21 cellular contexts compared by ENCODE assay signal in the genomic region with DNA sequence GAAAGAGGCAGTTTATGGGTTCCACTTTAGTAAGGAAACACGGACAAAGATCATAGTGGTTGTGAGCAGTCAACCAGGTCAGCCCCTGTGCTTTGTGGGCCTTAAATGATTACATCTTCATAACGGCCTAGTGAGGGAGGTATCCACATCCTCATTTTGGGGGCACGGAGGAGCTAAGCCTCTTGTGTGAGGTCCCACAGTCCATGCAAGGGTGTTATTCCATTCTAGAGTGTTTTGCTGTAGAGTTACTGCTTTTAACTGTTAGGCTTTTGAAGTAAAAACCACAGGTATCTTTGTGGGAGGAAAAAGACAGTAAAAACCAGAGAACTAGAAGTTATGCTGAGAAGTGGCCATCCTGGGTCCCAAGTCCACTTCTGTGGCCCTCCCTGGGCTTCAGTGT. TPM values are rescaled to one million over a fixed set of nuclear protein-coding genes. Genes with fewer than 3 reads are reported as not detected.
DNase-seq lines count a peak whose midpoint lies in the region; ATAC-seq and TF ChIP-seq lines count a peak whose summit lies in the region.
"Had no signal": no experiment of that assay in that cellular context is flagged by ENCODE, and none has a peak within 500 bp of the region (broad histone marks: within the 10 kb centered on the region; RNA-seq: fewer than 3 reads in every experiment).

No MANE protein-coding gene starts in this region.

- peak; percentile 17 to 40 for ATAC-seq in activated naive CD4-positive, alpha-beta T cell treated with anti-CD3 and anti-CD28 coated beads, Interleukin-2, amount 50 U/mL, for 72 hours
- ATAC-seq in stimulated activated memory B cell treated with anti-CD40 and anti-IgM and Interleukin-4, amounts not matched to agents 10 μg/mL and 1 μg/mL and 100 μg/mL, for 72 hours, result peak; percentile 83
- ATAC-seq: A549 had no signal

- intact Hi-C loops in stomach (cut with DNase I; ENCODE audit: low total_unique reads), result no loop called here

- peak overlapping the region; percentile 38 for H3K4me3 Mint-ChIP-seq in activated CD4-positive, alpha-beta T cell treated with anti-CD3 and anti-CD28 coated beads, Interleukin-2, amount 10 ng/mL, durations not matched to agents 7 days and 5 days
- peak overlapping the region; percentile 6 for H3K4me3 Mint-ChIP-seq in stimulated activated memory B cell treated with anti-CD40 and anti-IgM and Interleukin-4, amounts not matched to agents 10 μg/mL and 1 μg/mL and 100 μg/mL, for 72 hours
- H3K4me3 Mint-ChIP-seq: HFFc6 had no signal

- POLR2A ChIA-PET in activated CD4-positive, alpha-beta T cell treated with anti-CD3 and anti-CD28 coated beads, Interleukin-2, amount 10 ng/mL, durations not matched to agents 7 days and 5 days (lab: Charles Lee), result no interaction called here

- no peaks in the 10 kb centered on the region for H3K9me3 ChIP-seq in stomach
- H3K9me3 ChIP-seq in suprapubic skin, result no peaks in the 10 kb centered on the region
- H3K9me3 ChIP-seq: A549, esophagus squamous epithelium, tibial artery had no signal

- H3K27me3 Mint-ChIP-seq in activated CD4-positive, alpha-beta T cell treated with anti-CD3 and anti-CD28 coated beads, Interleukin-2, amount 10 ng/mL, durations not matched to agents 7 days and 5 days, result no peaks in the 10 kb centered on the region
- no peaks in the 10 kb centered on the region for H3K27me3 Mint-ChIP-seq in stimulated activated memory B cell treated with anti-CD40 and anti-IgM and Interleukin-4, amounts not matched to agents 10 μg/mL and 1 μg/mL and 100 μg/mL, for 72 hours

- 77 to 82% (median 82%) methylated on average over 3 of the region's 3 CpGs for WGBS in stomach, 5 donors
- WGBS in suprapubic skin, result 72% methylated on average over 3 of the region's 3 CpGs

- CTCF ChIA-PET in activated CD4-positive, alpha-beta T cell treated with anti-CD3 and anti-CD28 coated beads, Interleukin-2, amount 10 ng/mL, durations not matched to agents 7 days and 5 days (lab: Charles Lee), result interaction anchor here (1.1 kb wide), 1 partner anchor 8 kb away, joined by 4 read pairs; no protein-coding TSS in a partner anchor

- H3K27ac Mint-ChIP-seq in activated CD4-positive, alpha-beta T cell treated with anti-CD3 and anti-CD28 coated beads, Interleukin-2, amount 10 ng/mL, durations not matched to agents 7 days and 5 days, result peak overlapping the region; percentile 16
- H3K27ac Mint-ChIP-seq in activated naive CD4-positive, alpha-beta T cell treated with anti-CD3 and anti-CD28 coated beads, Interleukin-2, amount 50 U/mL, for 72 hours, result peak overlapping the region; percentile 83 to 90
- peak overlapping the region; percentile 77 for H3K27ac Mint-ChIP-seq in stimulated activated memory B cell treated with anti-CD40 and anti-IgM and Interleukin-4, amounts not matched to agents 10 μg/mL and 1 μg/mL and 100 μg/mL, for 72 hours
- H3K27ac Mint-ChIP-seq: HFFc6 had no signal

- H3K9me3 Mint-ChIP-seq in activated CD4-positive, alpha-beta T cell treated with anti-CD3 and anti-CD28 coated beads, Interleukin-2, amount 10 ng/mL, durations not matched to agents 7 days and 5 days, result no peaks in the 10 kb centered on the region
- no peaks in the 10 kb centered on the region for H3K9me3 Mint-ChIP-seq in activated naive CD4-positive, alpha-beta T cell treated with anti-CD3 and anti-CD28 coated beads, Interleukin-2, amount 50 U/mL, for 72 hours
- H3K9me3 Mint-ChIP-seq in stimulated activated memory B cell treated with anti-CD40 and anti-IgM and Interleukin-4, amounts not matched to agents 10 μg/mL and 1 μg/mL and 100 μg/mL, for 72 hours, result no peaks in the 10 kb centered on the region

- TF ChIP-seq CTCF in GM20000 (IDR thresholded peaks at IDR 0.05; ENCODE audit: extremely low read depth, missing control alignments) (no peak), stomach (IDR thresholded peaks at IDR 0.05) (no peak), suprapubic skin (IDR thresholded peaks at IDR 0.05) (no peak)

- H3K36me3 Mint-ChIP-seq in activated CD4-positive, alpha-beta T cell treated with anti-CD3 and anti-CD28 coated beads, Interleukin-2, amount 10 ng/mL, durations not matched to agents 7 days and 5 days (ENCODE audit: low read depth), result peaks cover 50% of the 10 kb centered on the region
- H3K36me3 Mint-ChIP-seq in activated naive CD4-positive, alpha-beta T cell treated with anti-CD3 and anti-CD28 coated beads, Interleukin-2, amount 50 U/mL, for 72 hours, result peaks cover 20 to 37% of the 10 kb centered on the region in 2 donors
- peaks cover 61% of the 10 kb centered on the region for H3K36me3 Mint-ChIP-seq in stimulated activated memory B cell treated with anti-CD40 and anti-IgM and Interleukin-4, amounts not matched to agents 10 μg/mL and 1 μg/mL and 100 μg/mL, for 72 hours

- H3K4me1 ChIP-seq in stomach (peaks cover 22 to 52% (median 42%) of the 10 kb centered on the region in 4 donors), suprapubic skin (peaks cover 35% of the 10 kb centered on the region)

- H3K4me3 ChIP-seq in stomach (no peak overlapping the region), suprapubic skin (no peak overlapping the region)
- H3K4me3 ChIP-seq: A549, dorsolateral prefrontal cortex, esophagus squamous epithelium, tibial artery had no signal

- H3K27ac ChIP-seq in stomach (no peak overlapping the region), suprapubic skin (no peak overlapping the region)
- H3K27ac ChIP-seq: A549, dorsolateral prefrontal cortex, tibial artery had no signal

- TF ChIP-seq EP300 in stomach (IDR thresholded peaks at IDR 0.05) (no peak), suprapubic skin (IDR thresholded peaks at IDR 0.05) (no peak)

- DNase-seq in activated CD4-positive, alpha-beta T cell treated with anti-CD3 and anti-CD28 coated beads, Interleukin-2, amount 10 ng/mL, durations not matched to agents 7 days and 5 days, result no peak
- DNase-seq in activated CD4-positive, alpha-beta T cell treated with anti-CD3 and anti-CD28 coated beads, Interleukin-2, amount 50 U/mL, for 4 hours, result no peak
- peak; percentile 80 for DNase-seq in GM20000 (ENCODE audit: low spot score)
- DNase-seq in activated naive CD4-positive, alpha-beta T cell treated with anti-CD3 and anti-CD28 coated beads, Interleukin-2, amount 50 U/mL, for 72 hours (ENCODE audit: low spot score in 2 of 2), result no peak
- no peak for DNase-seq in stomach
- no peak for DNase-seq in NCI-H1417 (lab: John Stamatoyannopoulos, UW)
- DNase-seq in suprapubic skin (ENCODE audit: low spot score in 2 of 2), result no peak
- DNase-seq: activated CD4-positive, alpha-beta T cell treated with anti-CD3 and anti-CD28 coated beads for 1 hour; dorsolateral prefrontal cortex; esophagus squamous epithelium; head of caudate nucleus; HFFc6; KBM-7; NCI-H1092 treated with DMSO at 0.1 percent for 48 hours; NCI-H2171 treated with DMSO at 0.1 percent for 48 hours; SHP77; tibial artery had no signal

- H3K36me3 ChIP-seq in stomach (peaks cover 67 to 79% (median 78%) of the 10 kb centered on the region in 4 donors), suprapubic skin (peaks cover 68% of the 10 kb centered on the region)

- peaks cover 75% of the 10 kb centered on the region for H3K4me1 Mint-ChIP-seq in activated CD4-positive, alpha-beta T cell treated with anti-CD3 and anti-CD28 coated beads, Interleukin-2, amount 10 ng/mL, durations not matched to agents 7 days and 5 days
- H3K4me1 Mint-ChIP-seq in stimulated activated memory B cell treated with anti-CD40 and anti-IgM and Interleukin-4, amounts not matched to agents 10 μg/mL and 1 μg/mL and 100 μg/mL, for 72 hours, result peaks cover 30% of the 10 kb centered on the region

- no peaks in the 10 kb centered on the region for H3K27me3 ChIP-seq in stomach
- no peaks in the 10 kb centered on the region for H3K27me3 ChIP-seq in suprapubic skin
- H3K27me3 ChIP-seq: dorsolateral prefrontal cortex, esophagus squamous epithelium, tibial artery had no signal

- no peak for TF ChIP-seq POLR2A in stomach (IDR thresholded peaks at IDR 0.05)
- TF ChIP-seq POLR2A in suprapubic skin (IDR thresholded peaks at IDR 0.05), result no peak

RNA-seq across cellular contexts. Expression of gene NOP53, which starts 4.0 kb away (rescaled TPM):
- 100 to 1,000 TPM; 368 to 402 TPM for total RNA-seq in activated CD4-positive, alpha-beta T cell treated with anti-CD3 and anti-CD28 coated beads, Interleukin-2, amount 10 ng/mL, durations not matched to agents 7 days and 5 days
- total RNA-seq in activated naive CD4-positive, alpha-beta T cell treated with anti-CD3 and anti-CD28 coated beads, Interleukin-2, amount 50 U/mL, for 72 hours, result 100 to 1,000 TPM; 324 to 421 TPM
- total RNA-seq in stomach (100 to 1,000 TPM; 110 to 784 (median 214) TPM), suprapubic skin (100 to 1,000 TPM; 329 to 412 (median 356) TPM)
- polyA plus RNA-seq in stomach, result 100 to 1,000 TPM; 540 to 699 (median 547) TPM

RNA-seq across cellular contexts. Expression of gene SELENOW, which starts 29.2 kb away (rescaled TPM):
- total RNA-seq in activated CD4-positive, alpha-beta T cell treated with anti-CD3 and anti-CD28 coated beads, Interleukin-2, amount 10 ng/mL, durations not matched to agents 7 days and 5 days, result 100 to 1,000 TPM; 118 to 125 TPM
- total RNA-seq in activated naive CD4-positive, alpha-beta T cell treated with anti-CD3 and anti-CD28 coated beads, Interleukin-2, amount 50 U/mL, for 72 hours, result 100 to 1,000 TPM; 120 TPM
- total RNA-seq in stomach, result 1,000 to 10,000 TPM in 1 of 5 donors, 100 to 1,000 TPM in 4; 204 to 1,097 (median 628) TPM
- 100 to 1,000 TPM; 496 to 589 (median 581) TPM for polyA plus RNA-seq in stomach
- 100 to 1,000 TPM; 351 to 679 (median 517) TPM for total RNA-seq in suprapubic skin

RNA-seq across cellular contexts. Expression of gene EHD2, which starts 36.1 kb away (rescaled TPM):
- total RNA-seq in activated CD4-positive, alpha-beta T cell treated with anti-CD3 and anti-CD28 coated beads, Interleukin-2, amount 10 ng/mL, durations not matched to agents 7 days and 5 days, result not detected
- total RNA-seq in activated naive CD4-positive, alpha-beta T cell treated with anti-CD3 and anti-CD28 coated beads, Interleukin-2, amount 50 U/mL, for 72 hours, result 1 to 10 TPM; 1.1 to 2.0 TPM
- total RNA-seq in stomach, result 100 to 1,000 TPM in 1 of 5 donors, 10 to 100 TPM in 4; 24.5 to 334 (median 36.2) TPM
- 10 to 100 TPM; 38.6 to 45.1 (median 39.9) TPM for polyA plus RNA-seq in stomach
- total RNA-seq in suprapubic skin, result 10 to 100 TPM; 48.5 to 84.7 (median 70.5) TPM

RNA-seq across cellular contexts. Expression of gene TPRX1, which starts 55.0 kb away (rescaled TPM):
- not detected for total RNA-seq in activated CD4-positive, alpha-beta T cell treated with anti-CD3 and anti-CD28 coated beads, Interleukin-2, amount 10 ng/mL, durations not matched to agents 7 days and 5 days
- not detected for total RNA-seq in activated naive CD4-positive, alpha-beta T cell treated with anti-CD3 and anti-CD28 coated beads, Interleukin-2, amount 50 U/mL, for 72 hours
- total RNA-seq in stomach, result not detected
- polyA plus RNA-seq in stomach, result not detected
- total RNA-seq in suprapubic skin, result not detected
- total RNA-seq: bronchial epithelial cell; dorsolateral prefrontal cortex; esophagus squamous epithelium; HFFc6; T-helper 2 cell treated with Interferon-gamma antibody and Interleukin-4, amounts not matched to agents 100 ng/mL and 5 ng/mL, for 36 hours had no signal
- polyA plus RNA-seq: A549 had no signal

Comparison
In these comparisons a context has a peak if more than half of its experiments do, and no peak if none do; other contexts are left out.
1. H3K27ac Mint-ChIP-seq: peak in every context shown above with its lines; median percentile 86 in activated naive CD4-positive, alpha-beta T cell treated with anti-CD3 and anti-CD28 coated beads, Interleukin-2, amount 50 U/mL, for 72 hours; 77 in stimulated activated memory B cell treated with anti-CD40 and anti-IgM and Interleukin-4, amounts not matched to agents 10 μg/mL and 1 μg/mL and 100 μg/mL, for 72 hours; 16 in activated CD4-positive, alpha-beta T cell treated with anti-CD3 and anti-CD28 coated beads, Interleukin-2, amount 10 ng/mL, durations not matched to agents 7 days and 5 days.
2. RNA of gene EHD2, which starts 36.1 kb away (total RNA-seq): 48.5 to 84.7 TPM in suprapubic skin and 24.5 to 334 TPM in stomach; 1.1 to 2.0 TPM in activated naive CD4-positive, alpha-beta T cell treated with anti-CD3 and anti-CD28 coated beads, Interleukin-2, amount 50 U/mL, for 72 hours and not detected in activated CD4-positive, alpha-beta T cell treated with anti-CD3 and anti-CD28 coated beads, Interleukin-2, amount 10 ng/mL, durations not matched to agents 7 days and 5 days; every median in the first group is over 4 times any median in the second.